8 cellular contexts compared by ENCODE assay signal in genomic region chr15:92226020-92226612, GRCh38.
A peak's percentile ranks its signal among the peaks of the same experiment; 100 is the strongest.
DNase-seq lines count a peak whose midpoint lies in the region; ATAC-seq, FAIRE-seq and TF ChIP-seq lines count a peak whose summit lies in the region.

No MANE protein-coding gene starts in this region.

- BruUV-seq in OCI-LY7 (replicated peaks; lab: Mats Ljungman, UMichigan) = no TSS peak

- no peaks in the 10 kb centered on the region for H3K9me3 ChIP-seq in OCI-LY7 (ENCODE audit: low read length)

- H3K9me2 ChIP-seq in OCI-LY7 (ENCODE audit: insufficient read depth, low read length) = no peaks in the 10 kb centered on the region

- peaks cover 3% of the 10 kb centered on the region for H3K27me3 Mint-ChIP-seq in activated CD4-positive, alpha-beta T cell treated with anti-CD3 and anti-CD28 coated beads, Interleukin-2, amount 10 ng/mL, durations not matched to agents 24 days and 14 days
- peaks cover 9% of the 10 kb centered on the region for H3K27me3 Mint-ChIP-seq in activated CD4-positive, alpha-beta T cell treated with anti-CD3 and anti-CD28 coated beads, Interleukin-2, amount 10 ng/mL, durations not matched to agents 7 days and 5 days

- H2AFZ ChIP-seq in OCI-LY7 (ENCODE audit: low read length) = no peak overlapping the region

- H3K36me3 ChIP-seq in OCI-LY7 (ENCODE audit: insufficient read depth, low read length) = no peaks in the 10 kb centered on the region

- intact Hi-C loops in activated CD4-positive, alpha-beta T cell treated with anti-CD3 and anti-CD28 coated beads, Interleukin-2, amount 10 ng/mL, durations not matched to agents 24 days and 14 days (cut with micrococcal nuclease) = loop anchor here (2.0 kb wide), 1 partner anchor 129 kb away; no protein-coding TSS in a partner anchor
- intact Hi-C loops in OCI-LY7 (cut with micrococcal nuclease; ENCODE audit: unreplicated experiment) = no loop called here

- no peak overlapping the region for H3K4me3 ChIP-seq in OCI-LY7 (ENCODE audit: low read depth, low read length, poor library complexity, severe bottlenecking)

- FAIRE-seq in frontal cortex (lab: Jason Lieb, UNC) = no peak

- no peaks in the 10 kb centered on the region for H3K4me1 ChIP-seq in OCI-LY7 (ENCODE audit: insufficient read depth, low read length, poor library complexity, severe bottlenecking)

- no peaks in the 10 kb centered on the region for H3K36me3 Mint-ChIP-seq in activated CD4-positive, alpha-beta T cell treated with anti-CD3 and anti-CD28 coated beads, Interleukin-2, amount 10 ng/mL, durations not matched to agents 24 days and 14 days (ENCODE audit: low read depth)
- no peaks in the 10 kb centered on the region for H3K36me3 Mint-ChIP-seq in stimulated activated effector memory CD8-positive, alpha-beta T cell treated with anti-CD3 and anti-CD28 coated beads, Interleukin-12 subunit alpha, Interleukin-12 subunit beta, amount 100 ng/mL, for 72 hours
- no peaks in the 10 kb centered on the region for H3K36me3 Mint-ChIP-seq in activated CD4-positive, alpha-beta T cell treated with anti-CD3 and anti-CD28 coated beads, Interleukin-2, amount 10 ng/mL, durations not matched to agents 7 days and 5 days (ENCODE audit: low read depth)

- H3K9me3 Mint-ChIP-seq in activated CD4-positive, alpha-beta T cell treated with anti-CD3 and anti-CD28 coated beads, Interleukin-2, amount 10 ng/mL, durations not matched to agents 24 days and 14 days = no peaks in the 10 kb centered on the region
- no peaks in the 10 kb centered on the region for H3K9me3 Mint-ChIP-seq in stimulated activated effector memory CD8-positive, alpha-beta T cell treated with anti-CD3 and anti-CD28 coated beads, Interleukin-12 subunit alpha, Interleukin-12 subunit beta, amount 100 ng/mL, for 72 hours
- H3K9me3 Mint-ChIP-seq in activated CD4-positive, alpha-beta T cell treated with anti-CD3 and anti-CD28 coated beads, Interleukin-2, amount 10 ng/mL, durations not matched to agents 7 days and 5 days = peaks cover 3% of the 10 kb centered on the region

- no peaks in the 10 kb centered on the region for H3K4me1 Mint-ChIP-seq in activated CD4-positive, alpha-beta T cell treated with anti-CD3 and anti-CD28 coated beads, Interleukin-2, amount 10 ng/mL, durations not matched to agents 24 days and 14 days
- H3K4me1 Mint-ChIP-seq in stimulated activated effector memory CD8-positive, alpha-beta T cell treated with anti-CD3 and anti-CD28 coated beads, Interleukin-12 subunit alpha, Interleukin-12 subunit beta, amount 100 ng/mL, for 72 hours = no peaks in the 10 kb centered on the region
- H3K4me1 Mint-ChIP-seq in activated CD4-positive, alpha-beta T cell treated with anti-CD3 and anti-CD28 coated beads, Interleukin-2, amount 10 ng/mL, durations not matched to agents 7 days and 5 days = no peaks in the 10 kb centered on the region

- peak; percentile 55 for DNase-seq in activated CD4-positive, alpha-beta T cell treated with anti-CD3 and anti-CD28 coated beads, Interleukin-2, amount 10 ng/mL, durations not matched to agents 24 days and 14 days
- DNase-seq in activated CD4-positive, alpha-beta T cell treated with anti-CD3 and anti-CD28 coated beads, Interleukin-2, amount 50 U/mL, for 48 hours = no peak
- DNase-seq in OCI-LY7 (ENCODE audit: low spot score) (peak; percentile 34), frontal cortex (ENCODE audit: low spot score in 2 of 2) (peak; percentile 6 to 14)
- no peak for DNase-seq in stimulated activated effector memory CD8-positive, alpha-beta T cell treated with anti-CD3 and anti-CD28 coated beads, Interleukin-12 subunit alpha, Interleukin-12 subunit beta, amount 100 ng/mL, for 72 hours (ENCODE audit: low spot score in 2 of 2)
- DNase-seq in NK-92 treated with Interleukin-12 subunit alpha and Interleukin-12 subunit beta, amount 100 ng/mL, for 24 hours (lab: John Stamatoyannopoulos, UW) = no peak
- DNase-seq in activated CD4-positive, alpha-beta T cell treated with anti-CD3 and anti-CD28 coated beads, Interleukin-2, amount 10 ng/mL, durations not matched to agents 7 days and 5 days = no peak

- no peak overlapping the region for H3K4me3 Mint-ChIP-seq in activated CD4-positive, alpha-beta T cell treated with anti-CD3 and anti-CD28 coated beads, Interleukin-2, amount 10 ng/mL, durations not matched to agents 24 days and 14 days
- H3K4me3 Mint-ChIP-seq in stimulated activated effector memory CD8-positive, alpha-beta T cell treated with anti-CD3 and anti-CD28 coated beads, Interleukin-12 subunit alpha, Interleukin-12 subunit beta, amount 100 ng/mL, for 72 hours = no peak overlapping the region
- no peak overlapping the region for H3K4me3 Mint-ChIP-seq in activated CD4-positive, alpha-beta T cell treated with anti-CD3 and anti-CD28 coated beads, Interleukin-2, amount 10 ng/mL, durations not matched to agents 7 days and 5 days

- no peaks in the 10 kb centered on the region for H4K20me1 ChIP-seq in OCI-LY7 (ENCODE audit: insufficient read depth, low read length)

- POLR2A ChIA-PET in OCI-LY7 (lab: Charles Lee) = interaction anchor here (0.5 to 1.3 kb wide), 2 partner anchors 9 to 911 kb away, joined by 3 read pairs; no protein-coding TSS in a partner anchor
- POLR2A ChIA-PET in activated CD4-positive, alpha-beta T cell treated with anti-CD3 and anti-CD28 coated beads, Interleukin-2, amount 10 ng/mL, durations not matched to agents 7 days and 5 days (lab: Charles Lee) = no interaction called here

- CTCF ChIA-PET in OCI-LY7 (lab: Charles Lee; ENCODE audit: unreplicated experiment) = no interaction called here
- CTCF ChIA-PET in activated CD4-positive, alpha-beta T cell treated with anti-CD3 and anti-CD28 coated beads, Interleukin-2, amount 10 ng/mL, durations not matched to agents 7 days and 5 days (lab: Charles Lee) = interaction anchor here (1.3 kb wide), 1 partner anchor 34 kb away, joined by 3 read pairs; no protein-coding TSS in a partner anchor

- no peak overlapping the region for H3K4me2 ChIP-seq in OCI-LY7 (ENCODE audit: low read length)

- no peak overlapping the region for H3K27ac Mint-ChIP-seq in activated CD4-positive, alpha-beta T cell treated with anti-CD3 and anti-CD28 coated beads, Interleukin-2, amount 10 ng/mL, durations not matched to agents 24 days and 14 days
- H3K27ac Mint-ChIP-seq in stimulated activated effector memory CD8-positive, alpha-beta T cell treated with anti-CD3 and anti-CD28 coated beads, Interleukin-12 subunit alpha, Interleukin-12 subunit beta, amount 100 ng/mL, for 72 hours = no peak overlapping the region
- no peak overlapping the region for H3K27ac Mint-ChIP-seq in activated CD4-positive, alpha-beta T cell treated with anti-CD3 and anti-CD28 coated beads, Interleukin-2, amount 10 ng/mL, durations not matched to agents 7 days and 5 days

- TF ChIP-seq CTCF in OCI-LY7 (conservative IDR thresholded peaks at IDR 0.05; ENCODE audit: low read length) = peak; percentile 74

- ATAC-seq in stimulated activated effector memory CD8-positive, alpha-beta T cell treated with anti-CD3 and anti-CD28 coated beads, Interleukin-12 subunit alpha, Interleukin-12 subunit beta, amount 100 ng/mL, for 72 hours = peak; percentile 44
- ATAC-seq in HG03108 (IDR thresholded peaks at IDR 0.05; ENCODE audit: unreplicated experiment) = no peak

- no peak overlapping the region for H3K27ac ChIP-seq in OCI-LY7 (ENCODE audit: low read depth, low read length, poor library complexity, severe bottlenecking)

- H3K79me2 ChIP-seq in OCI-LY7 (ENCODE audit: insufficient read depth, low read depth, low read length) = no peaks in the 10 kb centered on the region

Comparison
In these comparisons a context has a peak if more than half of its experiments do, and no peak if none do; other contexts are left out.
1. DNase-seq: peak in activated CD4-positive, alpha-beta T cell treated with anti-CD3 and anti-CD28 coated beads, Interleukin-2, amount 10 ng/mL, durations not matched to agents 24 days and 14 days (single experiment), OCI-LY7 (single experiment) and frontal cortex (2 of 2); none in activated CD4-positive, alpha-beta T cell treated with anti-CD3 and anti-CD28 coated beads, Interleukin-2, amount 50 U/mL, for 48 hours (0 of 2), stimulated activated effector memory CD8-positive, alpha-beta T cell treated with anti-CD3 and anti-CD28 coated beads, Interleukin-12 subunit alpha, Interleukin-12 subunit beta, amount 100 ng/mL, for 72 hours (0 of 2), NK-92 treated with Interleukin-12 subunit alpha and Interleukin-12 subunit beta, amount 100 ng/mL, for 24 hours (single experiment) and activated CD4-positive, alpha-beta T cell treated with anti-CD3 and anti-CD28 coated beads, Interleukin-2, amount 10 ng/mL, durations not matched to agents 7 days and 5 days (single experiment).